ENCODE assay signal across 2 cellular contexts in the genomic region with DNA sequence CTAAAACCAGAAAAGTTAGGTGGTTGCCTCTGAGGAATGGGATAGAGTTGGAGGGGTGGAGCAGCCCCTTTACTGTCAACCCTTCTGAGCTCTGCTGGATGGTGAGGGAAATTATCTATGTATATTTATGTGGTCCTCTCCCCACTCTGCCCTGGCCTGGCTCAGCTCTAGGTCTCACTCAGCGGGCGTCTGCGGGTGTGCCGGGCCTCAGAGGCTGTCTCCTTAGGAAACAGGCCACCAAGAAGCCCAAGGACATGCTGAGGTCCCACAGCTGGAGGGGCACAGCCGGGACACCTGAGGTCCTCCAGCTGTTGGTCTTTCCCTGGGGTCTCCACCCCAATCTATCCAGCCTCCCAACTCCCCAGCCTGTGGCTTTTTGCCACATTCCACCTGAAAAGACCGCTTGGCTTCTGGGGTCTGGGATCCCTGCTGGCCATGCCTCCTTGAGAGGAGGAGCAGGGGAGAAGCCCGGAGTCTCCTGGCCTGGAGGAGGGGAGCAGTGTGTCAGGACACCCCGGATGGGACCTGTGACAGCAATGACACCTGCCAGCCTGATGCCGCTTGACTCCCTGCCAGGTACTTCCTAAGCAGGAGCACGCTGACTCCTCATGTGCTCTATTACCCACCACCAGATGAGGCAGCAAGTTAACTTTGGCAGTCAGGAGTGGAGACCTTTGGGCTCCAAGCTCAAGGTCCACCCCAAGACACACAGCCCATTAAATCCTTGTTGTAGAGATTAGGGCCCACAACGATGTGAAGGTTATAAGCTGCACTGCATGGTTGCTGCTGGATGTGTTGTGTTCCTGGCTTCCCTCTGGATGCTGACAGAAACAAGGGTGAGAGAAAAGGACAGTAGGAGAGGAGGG.
TF ChIP-seq lines count a peak whose summit lies in the region.

A gene with protein sequence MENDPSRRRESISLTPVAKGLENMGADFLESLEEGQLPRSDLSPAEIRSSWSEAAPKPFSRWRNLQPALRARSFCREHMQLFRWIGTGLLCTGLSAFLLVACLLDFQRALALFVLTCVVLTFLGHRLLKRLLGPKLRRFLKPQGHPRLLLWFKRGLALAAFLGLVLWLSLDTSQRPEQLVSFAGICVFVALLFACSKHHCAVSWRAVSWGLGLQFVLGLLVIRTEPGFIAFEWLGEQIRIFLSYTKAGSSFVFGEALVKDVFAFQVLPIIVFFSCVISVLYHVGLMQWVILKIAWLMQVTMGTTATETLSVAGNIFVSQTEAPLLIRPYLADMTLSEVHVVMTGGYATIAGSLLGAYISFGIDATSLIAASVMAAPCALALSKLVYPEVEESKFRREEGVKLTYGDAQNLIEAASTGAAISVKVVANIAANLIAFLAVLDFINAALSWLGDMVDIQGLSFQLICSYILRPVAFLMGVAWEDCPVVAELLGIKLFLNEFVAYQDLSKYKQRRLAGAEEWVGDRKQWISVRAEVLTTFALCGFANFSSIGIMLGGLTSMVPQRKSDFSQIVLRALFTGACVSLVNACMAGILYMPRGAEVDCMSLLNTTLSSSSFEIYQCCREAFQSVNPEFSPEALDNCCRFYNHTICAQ (plus strand): TSS at position 747 of the 866 bp plus-strand sequence. CDS start 3,099 bp downstream, outside the sequence.

TF ChIP-seq in IMR-90, 13 proteins besides CTCF, POLR2A, EP300 and RAD21:
- TF ChIP-seq RFX5 (IDR thresholded peaks at IDR 0.05; ENCODE audit: low read depth, low read length) = no peak
- no peak for TF ChIP-seq BHLHE40 (IDR thresholded peaks at IDR 0.05; ENCODE audit: low read depth, low read length)
- TF ChIP-seq, protein P1, sequence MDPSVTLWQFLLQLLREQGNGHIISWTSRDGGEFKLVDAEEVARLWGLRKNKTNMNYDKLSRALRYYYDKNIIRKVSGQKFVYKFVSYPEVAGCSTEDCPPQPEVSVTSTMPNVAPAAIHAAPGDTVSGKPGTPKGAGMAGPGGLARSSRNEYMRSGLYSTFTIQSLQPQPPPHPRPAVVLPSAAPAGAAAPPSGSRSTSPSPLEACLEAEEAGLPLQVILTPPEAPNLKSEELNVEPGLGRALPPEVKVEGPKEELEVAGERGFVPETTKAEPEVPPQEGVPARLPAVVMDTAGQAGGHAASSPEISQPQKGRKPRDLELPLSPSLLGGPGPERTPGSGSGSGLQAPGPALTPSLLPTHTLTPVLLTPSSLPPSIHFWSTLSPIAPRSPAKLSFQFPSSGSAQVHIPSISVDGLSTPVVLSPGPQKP (IDR thresholded peaks at IDR 0.05; ENCODE audit: borderline replicate concordance, low read depth, low read length) = no peak
- TF ChIP-seq, protein P2, sequence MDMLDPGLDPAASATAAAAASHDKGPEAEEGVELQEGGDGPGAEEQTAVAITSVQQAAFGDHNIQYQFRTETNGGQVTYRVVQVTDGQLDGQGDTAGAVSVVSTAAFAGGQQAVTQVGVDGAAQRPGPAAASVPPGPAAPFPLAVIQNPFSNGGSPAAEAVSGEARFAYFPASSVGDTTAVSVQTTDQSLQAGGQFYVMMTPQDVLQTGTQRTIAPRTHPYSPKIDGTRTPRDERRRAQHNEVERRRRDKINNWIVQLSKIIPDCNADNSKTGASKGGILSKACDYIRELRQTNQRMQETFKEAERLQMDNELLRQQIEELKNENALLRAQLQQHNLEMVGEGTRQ (IDR thresholded peaks at IDR 0.05; ENCODE audit: low read depth, low read length) = no peak
- no peak for TF ChIP-seq MXI1 (IDR thresholded peaks at IDR 0.05; ENCODE audit: borderline replicate concordance, low read depth, low read length)
- no peak for TF ChIP-seq CEBPB (IDR thresholded peaks at IDR 0.05; ENCODE audit: low read depth, low read length)
- no peak for TF ChIP-seq FOS (IDR thresholded peaks at IDR 0.05; ENCODE audit: low read depth, low read length)
- no peak for TF ChIP-seq MAZ (IDR thresholded peaks at IDR 0.05; ENCODE audit: borderline replicate concordance, low read depth, low read length)

TF ChIP-seq in K562, 482 proteins besides CTCF, POLR2A, EP300 and RAD21:
- no peak for TF ChIP-seq NFIC (IDR thresholded peaks at IDR 0.05)
- TF ChIP-seq PHF20 (IDR thresholded peaks at IDR 0.05; ENCODE audit: partially characterized antibody) = no peak
- TF ChIP-seq, protein P3, sequence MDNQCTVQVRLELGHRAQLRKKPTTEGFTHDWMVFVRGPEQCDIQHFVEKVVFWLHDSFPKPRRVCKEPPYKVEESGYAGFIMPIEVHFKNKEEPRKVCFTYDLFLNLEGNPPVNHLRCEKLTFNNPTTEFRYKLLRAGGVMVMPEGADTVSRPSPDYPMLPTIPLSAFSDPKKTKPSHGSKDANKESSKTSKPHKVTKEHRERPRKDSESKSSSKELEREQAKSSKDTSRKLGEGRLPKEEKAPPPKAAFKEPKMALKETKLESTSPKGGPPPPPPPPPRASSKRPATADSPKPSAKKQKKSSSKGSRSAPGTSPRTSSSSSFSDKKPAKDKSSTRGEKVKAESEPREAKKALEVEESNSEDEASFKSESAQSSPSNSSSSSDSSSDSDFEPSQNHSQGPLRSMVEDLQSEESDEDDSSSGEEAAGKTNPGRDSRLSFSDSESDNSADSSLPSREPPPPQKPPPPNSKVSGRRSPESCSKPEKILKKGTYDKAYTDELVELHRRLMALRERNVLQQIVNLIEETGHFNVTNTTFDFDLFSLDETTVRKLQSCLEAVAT (IDR thresholded peaks at IDR 0.05) = no peak
- TF ChIP-seq NFYB (IDR thresholded peaks at IDR 0.05; ENCODE audit: extremely low read depth, insufficient read length) = no peak
- TF ChIP-seq RNF2 (IDR thresholded peaks at IDR 0.05) = no peak
- no peak for TF ChIP-seq ZNF830 (CRISPR knock-in tag; IDR thresholded peaks at IDR 0.05)
- no peak for TF ChIP-seq PHB2 (IDR thresholded peaks at IDR 0.05; ENCODE audit: low read depth)
- no peak for TF ChIP-seq FOXK1 (CRISPR knock-in tag; IDR thresholded peaks at IDR 0.05; ENCODE audit: borderline replicate concordance)
- TF ChIP-seq ZNF436 (CRISPR knock-in tag; IDR thresholded peaks at IDR 0.05) = no peak
- no peak for TF ChIP-seq U2AF1 (optimal IDR thresholded peaks at IDR 0.05; ENCODE audit: low read depth, low read length)
- TF ChIP-seq, protein P4, sequence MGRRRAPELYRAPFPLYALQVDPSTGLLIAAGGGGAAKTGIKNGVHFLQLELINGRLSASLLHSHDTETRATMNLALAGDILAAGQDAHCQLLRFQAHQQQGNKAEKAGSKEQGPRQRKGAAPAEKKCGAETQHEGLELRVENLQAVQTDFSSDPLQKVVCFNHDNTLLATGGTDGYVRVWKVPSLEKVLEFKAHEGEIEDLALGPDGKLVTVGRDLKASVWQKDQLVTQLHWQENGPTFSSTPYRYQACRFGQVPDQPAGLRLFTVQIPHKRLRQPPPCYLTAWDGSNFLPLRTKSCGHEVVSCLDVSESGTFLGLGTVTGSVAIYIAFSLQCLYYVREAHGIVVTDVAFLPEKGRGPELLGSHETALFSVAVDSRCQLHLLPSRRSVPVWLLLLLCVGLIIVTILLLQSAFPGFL (CRISPR knock-in tag; IDR thresholded peaks at IDR 0.05) = no peak
- no peak for TF ChIP-seq MCM2 (IDR thresholded peaks at IDR 0.05; ENCODE audit: low read depth)
- TF ChIP-seq MXI1 (IDR thresholded peaks at IDR 0.05; ENCODE audit: low read depth, low read length) = no peak
- TF ChIP-seq DPF2 (IDR thresholded peaks at IDR 0.05) = no peak
